21 cellular contexts compared by ENCODE assay signal in the genomic region with DNA sequence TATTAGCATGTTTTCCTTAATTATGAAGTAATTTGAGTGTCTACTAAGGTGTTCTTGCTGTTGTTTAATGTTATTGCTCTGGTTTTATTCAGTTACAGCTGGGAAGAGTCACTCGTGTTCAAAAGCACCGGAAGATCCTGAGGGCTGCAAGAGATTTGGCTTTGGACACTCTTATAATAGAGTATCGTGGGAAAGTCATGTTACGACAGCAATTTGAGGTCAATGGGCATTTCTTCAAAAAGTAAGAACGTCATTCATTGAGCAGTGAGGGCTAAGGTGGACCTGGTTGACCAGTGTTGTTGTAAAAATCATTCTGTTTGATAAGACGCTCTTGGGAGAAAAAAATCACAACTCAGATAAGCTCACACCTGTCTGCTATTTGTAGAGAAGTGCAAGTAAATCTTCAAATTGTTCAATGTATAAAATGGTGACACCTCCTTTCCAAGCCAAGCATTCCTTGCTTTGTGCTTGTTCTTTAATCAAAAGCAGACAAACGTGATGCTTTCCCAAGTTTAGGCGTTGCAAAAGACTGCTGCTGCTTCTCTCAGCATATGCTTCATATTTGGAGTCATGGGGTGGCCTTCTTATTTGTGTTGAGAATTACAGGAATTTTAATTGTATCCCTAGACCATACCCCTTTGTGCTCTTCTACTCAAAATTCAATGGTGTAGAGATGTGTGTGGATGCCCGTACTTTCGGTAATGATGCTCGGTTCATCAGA. TPM values are rescaled to one million over a fixed set of nuclear protein-coding genes. Genes with fewer than 3 reads are reported as not detected.
A peak's percentile ranks its signal among the peaks of the same experiment; 100 is the strongest.
DNase-seq lines count a peak whose midpoint lies in the region; ATAC-seq, FAIRE-seq and TF ChIP-seq lines count a peak whose summit lies in the region.
"Had no signal": no experiment of that assay in that cellular context is flagged by ENCODE, and none has a peak within 500 bp of the region (broad histone marks: within the 10 kb centered on the region; RNA-seq: fewer than 3 reads in every experiment).

No MANE protein-coding gene starts in this region.

- no peak overlapping the region for H3K4me3 Mint-ChIP-seq in activated T-cell treated with anti-CD3 and anti-CD28 coated beads, Interleukin-2, amount 50 U/mL, for 24 hours
- no peak overlapping the region for H3K4me3 Mint-ChIP-seq in activated T-cell treated with anti-CD3 and anti-CD28 coated beads, Interleukin-2, amount 50 U/mL, for 4 hours
- H3K4me3 Mint-ChIP-seq: CD4-positive, alpha-beta T cell; H9 had no signal

- no peak for DNase-seq in activated T-cell treated with anti-CD3 and anti-CD28 coated beads, Interleukin-2, amount 50 U/mL, for 24 hours
- DNase-seq in activated T-cell treated with anti-CD3 and anti-CD28 coated beads, Interleukin-2, amount 50 U/mL, for 4 hours: no peak
- DNase-seq in AG10803 (ENCODE audit: low read depth) (peak; percentile 77), GM12878 (ENCODE audit: low read depth, low spot score) (no peak), fibroblast of peridontal ligament (ENCODE audit: extremely low read depth) (peak; percentile 27), GM12892 (ENCODE audit: insufficient read length) (no peak)
- no peak for DNase-seq in activated CD4-positive, CD25-positive, alpha-beta regulatory T cell (lab: John Stamatoyannopoulos, UW)
- DNase-seq: Caco-2; CD4-positive, alpha-beta T cell; DMS153; GDM1; H9; Kasumi-1; MG63; NCI-H1048; NCI-H1436; NCI-H1930; NCI-H226; NCI-H524 treated with DMSO at 0.1 percent for 48 hours; SHP77 had no signal

- H3K4me1 ChIP-seq in GM12878 (ENCODE audit: control insufficient read depth, insufficient read depth, low read length): no peaks in the 10 kb centered on the region

- H3K9me3 Mint-ChIP-seq in activated T-cell treated with anti-CD3 and anti-CD28 coated beads, Interleukin-2, amount 50 U/mL, for 24 hours: no peaks in the 10 kb centered on the region
- no peaks in the 10 kb centered on the region for H3K9me3 Mint-ChIP-seq in activated T-cell treated with anti-CD3 and anti-CD28 coated beads, Interleukin-2, amount 50 U/mL, for 4 hours
- H3K9me3 Mint-ChIP-seq: CD4-positive, alpha-beta T cell; H9 had no signal

- TF ChIP-seq CTCF in AG10803 (conservative IDR thresholded peaks at IDR 0.05; ENCODE audit: low read length): no peak
- TF ChIP-seq CTCF in GM12878 (IDR thresholded peaks at IDR 0.05 in 2 of 3, conservative IDR thresholded peaks at IDR 0.05 in 1 of 3; ENCODE audit: control insufficient read depth in 2 of 3, extremely low read depth in 1 of 3, insufficient read depth in 1 of 3, low read depth in 3 of 3, low read length in 3 of 3): no peak

- peak; percentile 18 for FAIRE-seq in GM12878 (lab: Jason Lieb, UNC)
- FAIRE-seq in GM12892 (lab: Jason Lieb, UNC): no peak

- H3K4me3 ChIP-seq in AG10803 (ENCODE audit: low read length) (no peak overlapping the region), GM12878 (no peak overlapping the region)
- H3K4me3 ChIP-seq: MG63 had no signal

- H3K27me3 ChIP-seq in GM12878 (replicated peaks in 1 of 2; ENCODE audit: control insufficient read depth in 2 of 2, insufficient read depth in 2 of 2, low read length in 1 of 2): no peaks in the 10 kb centered on the region
- H3K27me3 ChIP-seq: MG63 had no signal

- H3K79me2 ChIP-seq in GM12878 (ENCODE audit: control insufficient read depth, insufficient read depth, low read length): peaks cover 4% of the 10 kb centered on the region

- ATAC-seq in activated T-cell treated with anti-CD3 and anti-CD28 coated beads, Interleukin-2, amount 50 U/mL, for 4 hours: no peak
- ATAC-seq in GM12878 (no peak), GM19452 (IDR thresholded peaks at IDR 0.05; ENCODE audit: unreplicated experiment) (no peak)

- no peak overlapping the region for H3K4me2 ChIP-seq in GM12878 (ENCODE audit: control insufficient read depth, insufficient read depth)

- SMC1A ChIA-PET in GM12878 (lab: Charles Lee; ENCODE audit: uncharacterized antibody, unreplicated experiment): interaction anchor here (0.8 to 2.2 kb wide), 7 partner anchors 9 to 75 kb away, joined by 3 to 6 read pairs (median 3); no protein-coding TSS in a partner anchor

- no peaks in the 10 kb centered on the region for H4K20me1 ChIP-seq in GM12878 (ENCODE audit: control insufficient read depth, insufficient read depth)

- RAD21 ChIA-PET in GM12878 (lab: Charles Lee; ENCODE audit: unreplicated experiment): no interaction called here

- in situ Hi-C loops in GM12878 (cut with MboI): no loop called here

- POLR2A ChIA-PET in GM12878 (lab: Charles Lee): interaction anchor here (0.7 to 0.9 kb wide), 2 partner anchors 48 to 363 kb away, joined by 3 to 4 read pairs; no protein-coding TSS in a partner anchor

- H3K9me3 ChIP-seq in GM12878 (replicated peaks; ENCODE audit: control insufficient read depth, insufficient read depth, low read length): no peaks in the 10 kb centered on the region
- H3K9me3 ChIP-seq: Caco-2, MG63 had no signal

- H3K27ac Mint-ChIP-seq in activated T-cell treated with anti-CD3 and anti-CD28 coated beads, Interleukin-2, amount 50 U/mL, for 24 hours: peak overlapping the region; percentile 45
- H3K27ac Mint-ChIP-seq: CD4-positive, alpha-beta T cell; H9 had no signal

- over 99% methylated on average over 11 of the region's 11 CpGs for WGBS in GM12878 (ENCODE audit: insufficient coverage, insufficient replicate concordance, low lambda C conversion rate, missing lambda C conversion rate)

- H3K36me3 Mint-ChIP-seq in activated T-cell treated with anti-CD3 and anti-CD28 coated beads, Interleukin-2, amount 50 U/mL, for 24 hours (ENCODE audit: low read depth): peaks cover 97% of the 10 kb centered on the region
- H3K36me3 Mint-ChIP-seq in activated T-cell treated with anti-CD3 and anti-CD28 coated beads, Interleukin-2, amount 50 U/mL, for 4 hours (ENCODE audit: insufficient read depth): peaks cover 47% of the 10 kb centered on the region

- H3K4me1 Mint-ChIP-seq in activated T-cell treated with anti-CD3 and anti-CD28 coated beads, Interleukin-2, amount 50 U/mL, for 24 hours (ENCODE audit: low read depth): peaks cover 11% of the 10 kb centered on the region
- no peaks in the 10 kb centered on the region for H3K4me1 Mint-ChIP-seq in activated T-cell treated with anti-CD3 and anti-CD28 coated beads, Interleukin-2, amount 50 U/mL, for 4 hours (ENCODE audit: low read depth)
- H3K4me1 Mint-ChIP-seq: H9 had no signal

- BruUV-seq in GM12878 (replicated peaks; lab: Mats Ljungman, UMichigan): no TSS peak

- no peak overlapping the region for H2AFZ ChIP-seq in GM12878 (ENCODE audit: control insufficient read depth, low read depth, low read length)

- no peak for TF ChIP-seq RAD21 in GM12878 (IDR thresholded peaks at IDR 0.05; ENCODE audit: insufficient read depth, low read depth, low read length)

- peaks cover 22 to 62% of the 10 kb centered on the region in 2 experiments for H3K36me3 ChIP-seq in GM12878 (ENCODE audit: control insufficient read depth in 2 of 2, insufficient read depth in 2 of 2, low read length in 1 of 2)

- CTCF ChIA-PET in GM12878 (lab: Yijun Ruan, JAX): interaction anchor here (0.7 to 1.4 kb wide), 3 partner anchors 62 to 89 kb away, joined by 3 to 5 read pairs (median 4); no protein-coding TSS in a partner anchor

- H3K27ac ChIP-seq in GM12878 (ENCODE audit: control insufficient read depth, insufficient read depth): no peak overlapping the region

- no peak overlapping the region for H3K9ac ChIP-seq in GM12878 (ENCODE audit: control insufficient read depth, insufficient read depth, low read length)

- TF ChIP-seq EP300 in GM12878 (IDR thresholded peaks at IDR 0.05; ENCODE audit: borderline replicate concordance in 1 of 2, control insufficient read depth in 1 of 2, low read depth in 2 of 2, low read length in 2 of 2): no peak

- H3K27me3 Mint-ChIP-seq in activated T-cell treated with anti-CD3 and anti-CD28 coated beads, Interleukin-2, amount 50 U/mL, for 24 hours: no peaks in the 10 kb centered on the region
- H3K27me3 Mint-ChIP-seq in activated T-cell treated with anti-CD3 and anti-CD28 coated beads, Interleukin-2, amount 50 U/mL, for 4 hours (ENCODE audit: low read depth): no peaks in the 10 kb centered on the region
- H3K27me3 Mint-ChIP-seq: CD4-positive, alpha-beta T cell had no signal

- no peak for TF ChIP-seq POLR2A in GM12878 (IDR thresholded peaks at IDR 0.05; ENCODE audit: low read depth, low read length)
- TF ChIP-seq POLR2A in GM12892 (IDR thresholded peaks at IDR 0.05; ENCODE audit: low read depth, low read length): no peak

- intact Hi-C loops in GM12878 (cut with micrococcal nuclease; ENCODE audit: unreplicated experiment): no loop called here

TF ChIP-seq in GM12878, 131 proteins besides CTCF, POLR2A, EP300 and RAD21:
- no peak for TF ChIP-seq PAX5 (IDR thresholded peaks at IDR 0.05; ENCODE audit: borderline replicate concordance, low read depth, low read length)
- TF ChIP-seq SMAD1 (IDR thresholded peaks at IDR 0.05; ENCODE audit: low read depth, partially characterized antibody): no peak
- no peak for TF ChIP-seq MEF2B (IDR thresholded peaks at IDR 0.05; ENCODE audit: partially characterized antibody, poor library complexity, severe bottlenecking)

RNA-seq across cellular contexts. Expression of gene SETD5, which starts 44.2 kb away (rescaled TPM):
- total RNA-seq in activated T-cell treated with anti-CD3 and anti-CD28 coated beads, Interleukin-2, amount 50 U/mL, for 4 hours: 10 to 100 TPM; 67.3 to 78.1 (median 71.8) TPM
- 719 and 759 TPM in 2 replicates for total RNA-seq in GM12878 (2013; cell fraction: nucleolus; rRNA removed)
- 44.7 and 53.3 TPM in 2 replicates for total RNA-seq in GM12878 (2014; rRNA removed)
- 60.8 and 61.2 TPM in 2 replicates for total RNA-seq in GM12878 (2014; rRNA removed; fragmentation: Illumina TruSeq; extraction: Trizol)
- 90.1 and 93.5 TPM in 2 replicates for total RNA-seq in GM12878 (2021)
- 104 TPM for polyA plus RNA-seq in GM12878 (2011; ENCODE audit: low read depth)
- 73.3 and 94.0 TPM in 2 replicates for polyA plus RNA-seq in GM12878 (2011; rRNA removed)
- polyA plus RNA-seq in GM12878 (2011; cell fraction: cytosol; rRNA removed): 60.0 and 80.8 TPM in 2 replicates
- polyA plus RNA-seq in GM12878 (2011; cell fraction: nucleus; rRNA removed): 252 and 350 TPM in 2 replicates
- polyA plus RNA-seq in GM12878 (2012): 66.6 and 69.7 TPM in 2 replicates
- polyA plus RNA-seq in GM12878 (2014; fragmentation: Illumina TruSeq; extraction: Trizol): 87.6 and 94.3 TPM in 2 replicates
- polyA plus RNA-seq in GM12878 (2014; fragmentation: Nextera tagmentation; extraction: Ambion mirVana): 10 to 100 TPM in 1 of 2 experiments, 1 to 10 TPM in 1; 8.2 to 23.0 TPM
- polyA plus RNA-seq in GM12878 (2014; rRNA removed): 55.5 and 57.5 TPM in 2 replicates
- 10 to 100 TPM; 46.9 to 50.7 TPM for polyA plus RNA-seq in GM12878 (2016; fragmentation: Nextera tagmentation; extraction: Ambion mirVana)
- polyA minus RNA-seq in GM12878 (2011; rRNA and poly(A)+ RNA removed): 134 and 215 TPM in 2 replicates
- 55.5 and 67.3 TPM in 2 replicates for polyA minus RNA-seq in GM12878 (2011; cell fraction: cytosol; rRNA and poly(A)+ RNA removed)
- polyA minus RNA-seq in GM12878 (2011; cell fraction: nucleus; rRNA and poly(A)+ RNA removed): 205 and 262 TPM in 2 replicates
- polyA plus RNA-seq in GM12892 (2012; ENCODE audit: missing spikeins): 60.5 TPM

Comparison
In these comparisons a context has a peak if more than half of its experiments do, and no peak if none do; other contexts are left out.
1. DNase-seq: peak in AG10803 (single experiment) and fibroblast of peridontal ligament (single experiment); none in activated T-cell treated with anti-CD3 and anti-CD28 coated beads, Interleukin-2, amount 50 U/mL, for 24 hours (single experiment), activated T-cell treated with anti-CD3 and anti-CD28 coated beads, Interleukin-2, amount 50 U/mL, for 4 hours (single experiment), GM12878 (single experiment), GM12892 (single experiment) and activated CD4-positive, CD25-positive, alpha-beta regulatory T cell (0 of 4).